ENCODE assay signal across 8 cellular contexts in the genomic region with DNA sequence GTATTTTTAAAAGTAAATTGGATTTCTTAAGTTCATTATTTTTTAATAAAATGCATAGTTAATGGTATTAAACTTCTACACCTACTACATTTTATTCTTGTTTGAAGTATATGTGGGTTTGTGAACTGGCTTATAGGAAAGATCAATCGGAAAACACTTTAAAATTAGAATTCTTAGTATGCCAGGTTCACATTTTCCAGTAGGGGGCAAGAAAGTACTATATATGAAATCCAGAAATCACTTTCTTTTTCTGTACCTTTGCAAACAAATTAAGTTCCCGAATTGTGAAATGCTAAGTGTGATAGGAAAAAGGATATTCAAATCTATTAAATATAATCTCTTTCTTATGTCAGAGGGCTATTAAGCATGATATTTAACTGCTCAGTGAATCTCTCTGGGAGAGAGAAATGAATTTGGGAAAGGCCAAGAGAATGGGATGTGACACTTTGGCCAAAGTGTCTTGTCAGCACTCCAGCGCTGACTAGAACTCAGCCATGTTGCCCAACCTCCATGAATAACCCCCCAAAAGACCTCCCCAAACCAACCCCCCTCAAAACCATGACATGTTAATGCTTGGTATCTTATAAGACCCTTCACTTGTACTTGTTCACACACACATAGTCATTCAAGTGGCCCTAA.
DNase-seq lines count a peak whose midpoint lies in the region; ATAC-seq and TF ChIP-seq lines count a peak whose summit lies in the region.

No MANE protein-coding gene starts in this region.

- H3K27me3 ChIP-seq in BE2C: no peaks in the 10 kb centered on the region
- H3K27me3 ChIP-seq in ovary: no peaks in the 10 kb centered on the region

- H3K27ac ChIP-seq in ovary: no peak overlapping the region

- H3K4me1 ChIP-seq in BE2C (peaks cover 6% of the 10 kb centered on the region), ovary (ENCODE audit: insufficient read depth) (no peaks in the 10 kb centered on the region)

- H3K36me3 ChIP-seq in BE2C: no peaks in the 10 kb centered on the region
- no peaks in the 10 kb centered on the region for H3K36me3 ChIP-seq in ovary

- TF ChIP-seq POLR2A in ovary (IDR thresholded peaks at IDR 0.05): no peak

- TF ChIP-seq CTCF in BE2C (IDR thresholded peaks at IDR 0.05; ENCODE audit: low read depth, low read length) (peak; percentile 67), ovary (IDR thresholded peaks at IDR 0.05) (no peak)

- H3K4me3 ChIP-seq in BE2C (ENCODE audit: low read depth, low read length): no peak overlapping the region
- H3K4me3 ChIP-seq in ovary: no peak overlapping the region

- TF ChIP-seq EP300 in ovary (IDR thresholded peaks at IDR 0.05): no peak

- DNase-seq in BE2C (no peak), NCI-H2171 treated with DMSO at 0.1 percent for 48 hours (lab: John Stamatoyannopoulos, UW) (peak; percentile 80), dedifferentiated amniotic fluid mesenchymal stem cell (ENCODE audit: extremely low spot score) (peak; percentile 48), pons (ENCODE audit: low spot score) (peak; percentile 47), mesenteric fat pad (ENCODE audit: low spot score) (no peak), ovary (no peak)

- no peaks in the 10 kb centered on the region for H3K9me3 ChIP-seq in BE2C
- H3K9me3 ChIP-seq in ovary: no peaks in the 10 kb centered on the region

- intact Hi-C loops in ovary (cut with DNase I): no loop called here

- peak; percentile 52 for ATAC-seq in GM21390 (IDR thresholded peaks at IDR 0.05; ENCODE audit: unreplicated experiment)
- no peak for ATAC-seq in GM19467 (IDR thresholded peaks at IDR 0.05; ENCODE audit: unreplicated experiment)

- 26 to 31% (median 26%) methylated on average over 3 of the region's 3 CpGs for WGBS in ovary, 3 donors

Comparison
In these comparisons a context has a peak if more than half of its experiments do, and no peak if none do; other contexts are left out.
1. DNase-seq: peak in NCI-H2171 treated with DMSO at 0.1 percent for 48 hours (single experiment), dedifferentiated amniotic fluid mesenchymal stem cell (single experiment) and pons (single experiment); none in BE2C (single experiment), mesenteric fat pad (single experiment) and ovary (0 of 5).